Comparison of ENCODE assay signal across 12 cellular contexts in the genomic region with DNA sequence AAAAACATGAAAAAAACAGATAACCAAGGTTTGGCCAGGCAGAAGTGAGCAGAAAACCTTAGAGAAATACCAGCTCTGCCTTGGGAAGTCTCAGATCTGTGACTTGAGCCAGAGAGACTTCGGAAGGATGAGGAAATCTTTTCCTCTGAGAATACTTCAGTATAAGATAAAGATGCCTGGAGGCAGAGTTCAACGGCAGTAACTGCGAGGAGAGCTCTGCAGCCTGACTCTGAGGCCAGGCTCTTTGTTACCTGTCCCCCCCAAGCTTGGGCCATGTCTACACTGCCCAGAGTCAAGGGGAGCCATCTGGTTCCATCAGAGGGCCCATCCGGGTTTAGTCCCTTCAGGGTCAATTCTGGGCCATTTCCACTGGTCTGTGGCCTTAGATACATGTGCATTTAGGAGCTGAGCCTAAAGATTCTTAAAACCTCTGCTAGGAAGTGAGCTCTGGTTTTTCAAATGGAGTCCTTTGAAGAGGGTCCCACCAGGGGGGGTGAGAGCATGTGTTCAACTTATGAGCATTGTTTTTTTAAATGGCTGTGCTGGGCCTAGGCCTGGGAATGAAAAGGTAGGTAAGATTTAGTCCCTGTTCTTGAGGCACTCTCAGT. TPM values are rescaled to one million over a fixed set of nuclear protein-coding genes. Genes with fewer than 3 reads are reported as not detected.
A peak's percentile ranks its signal among the peaks of the same experiment; 100 is the strongest.
DNase-seq lines count a peak whose midpoint lies in the region; ATAC-seq and TF ChIP-seq lines count a peak whose summit lies in the region.
"Had no signal": no experiment of that assay in that cellular context is flagged by ENCODE, and none has a peak within 500 bp of the region (broad histone marks: within the 10 kb centered on the region; RNA-seq: fewer than 3 reads in every experiment).

No MANE protein-coding gene starts in this region.

- TF ChIP-seq EP300 in gastroesophageal sphincter (IDR thresholded peaks at IDR 0.05), result no peak

- TF ChIP-seq CTCF in gastroesophageal sphincter (IDR thresholded peaks at IDR 0.05) (no peak), lower leg skin (IDR thresholded peaks at IDR 0.05) (no peak)

- intact Hi-C loops in lower leg skin (cut with DNase I; ENCODE audit: low total_unique reads), result no loop called here

- H3K27me3 ChIP-seq in adipocyte (replicated peaks; ENCODE audit: control insufficient read depth, insufficient read depth, low read length), result no peaks in the 10 kb centered on the region
- no peaks in the 10 kb centered on the region for H3K27me3 ChIP-seq in gastroesophageal sphincter
- H3K27me3 ChIP-seq in rectal smooth muscle tissue (ENCODE audit: control insufficient read depth, insufficient read depth, low read length), result no peaks in the 10 kb centered on the region
- H3K27me3 ChIP-seq: BLaER1 treated with 17β-estradiol and CSF1 and Interleukin-3, amounts not matched to agents 10 nM and 100 nM; Peyer's patch had no signal

- peak; percentile 42 for ATAC-seq in gastroesophageal sphincter
- no peak for ATAC-seq in GM19035 (IDR thresholded peaks at IDR 0.05; ENCODE audit: unreplicated experiment)

- 17% methylated on average over 1 of the region's 4 CpGs; no CpG with 5 or more reads in 1 of the 2 donors for WGBS in gastroesophageal sphincter (ENCODE audit: low coverage in 1 of 2), 2 donors
- 20 to 25% methylated on average over 4 of the region's 4 CpGs for WGBS in lower leg skin, 2 donors

- H3K4me1 ChIP-seq in adipocyte (ENCODE audit: control insufficient read depth, insufficient read depth, low read length) (peaks cover 70% of the 10 kb centered on the region), gastroesophageal sphincter (peaks cover 8 to 99% (median 52%) of the 10 kb centered on the region in 3 donors), rectal smooth muscle tissue (ENCODE audit: control insufficient read depth, insufficient read depth, low read length) (peaks cover 43% of the 10 kb centered on the region)

- H3K9me3 ChIP-seq in adipocyte (ENCODE audit: control insufficient read depth, low read length) (no peaks in the 10 kb centered on the region), gastroesophageal sphincter (no peaks in the 10 kb centered on the region)
- H3K9me3 ChIP-seq: BLaER1 treated with 17β-estradiol and CSF1 and Interleukin-3, amounts not matched to agents 10 nM and 100 nM; Peyer's patch had no signal

- DNase-seq in EH (ENCODE audit: low read depth) (peak; percentile 72), adipocyte (ENCODE audit: low read depth) (peak; percentile 87), lower leg skin (ENCODE audit: low spot score in 2 of 2) (no peak), substantia nigra (lab: John Stamatoyannopoulos, UW) (no peak), anterior cingulate cortex (lab: John Stamatoyannopoulos, UW) (no peak)
- DNase-seq: NCI-H1092; Peyer's patch; stimulated activated CD4-positive, alpha-beta T cell treated with anti-CD3 and anti-CD28 coated beads, Interleukin-2, amount 100 ng/mL, for 24 hours had no signal

- TF ChIP-seq POLR2A in gastroesophageal sphincter (IDR thresholded peaks at IDR 0.05) (no peak), lower leg skin (IDR thresholded peaks at IDR 0.05) (no peak)

- peak overlapping the region; percentile 53 for H3K4me3 ChIP-seq in adipocyte (ENCODE audit: low read length)
- H3K4me3 ChIP-seq in gastroesophageal sphincter, result no peak overlapping the region
- H3K4me3 ChIP-seq in rectal smooth muscle tissue (ENCODE audit: low read length), result no peak overlapping the region
- no peak overlapping the region for H3K4me3 ChIP-seq in lower leg skin (ENCODE audit: low read depth, poor library complexity, severe bottlenecking)
- H3K4me3 ChIP-seq: BLaER1 treated with 17β-estradiol and CSF1 and Interleukin-3, amounts not matched to agents 10 nM and 100 nM; Peyer's patch had no signal

- H3K36me3 ChIP-seq in adipocyte (ENCODE audit: control insufficient read depth, insufficient read depth, low read length, severe bottlenecking) (peaks cover 27% of the 10 kb centered on the region), gastroesophageal sphincter (no peaks in the 10 kb centered on the region), rectal smooth muscle tissue (ENCODE audit: control insufficient read depth, insufficient read depth, low read length) (no peaks in the 10 kb centered on the region)
- H3K36me3 ChIP-seq: Peyer's patch had no signal

- H3K27ac ChIP-seq in gastroesophageal sphincter (peak overlapping the region in 3 of 4 donors; percentile 53 to 71 (median 54)), rectal smooth muscle tissue (ENCODE audit: low read depth, low read length) (peak overlapping the region; percentile 64), substantia nigra (ENCODE audit: low read depth, low read length, poor library complexity, severe bottlenecking) (no peak overlapping the region)
- H3K27ac ChIP-seq: BLaER1 treated with 17β-estradiol and CSF1 and Interleukin-3, amounts not matched to agents 10 nM and 100 nM had no signal

- H3K9ac ChIP-seq in adipocyte (ENCODE audit: low read length) (peak overlapping the region; percentile 72), rectal smooth muscle tissue (ENCODE audit: low read length) (no peak overlapping the region)
- H3K9ac ChIP-seq: BLaER1 treated with 17β-estradiol and CSF1 and Interleukin-3, amounts not matched to agents 10 nM and 100 nM had no signal

RNA-seq across cellular contexts. Expression of a gene that starts 8.7 kb away (rescaled TPM):
- total RNA-seq in gastroesophageal sphincter (10 to 100 TPM; 43.1 to 73.1 (median 48.1) TPM), lower leg skin (10 to 100 TPM in 3 of 4 donors, 1 to 10 TPM in 1; 8.8 to 19.6 (median 14.5) TPM)

Comparison
In these comparisons a context has a peak if more than half of its experiments do, and no peak if none do; other contexts are left out.
1. DNase-seq: peak in EH (single experiment) and adipocyte (single experiment); none in lower leg skin (0 of 2), substantia nigra (0 of 49) and anterior cingulate cortex (0 of 58).